ENCODE assay signal across 6 cellular contexts in genomic region chr2:160148419-160148818, GRCh38. TPM values are rescaled to one million over a fixed set of nuclear protein-coding genes. Genes with fewer than 3 reads are reported as not detected.
"Had no signal": no experiment of that assay in that cellular context is flagged by ENCODE, and none has a peak within 500 bp of the region (broad histone marks: within the 10 kb centered on the region; RNA-seq: fewer than 3 reads in every experiment).

No MANE protein-coding gene starts in this region.

RNA-seq across cellular contexts. Expression of gene ITGB6, which starts 51.7 kb away (rescaled TPM):
- total RNA-seq: lung microvascular endothelial cell; mononuclear cell; naive thymus-derived CD4-positive, alpha-beta T cell; natural killer cell treated with Interleukin-12 subunit alpha and Interleukin-12 subunit beta and Interleukin-15 and Interleukin-18, amount 100 ng/mL, for 72 hours; posterior vena cava had no signal
- polyA plus RNA-seq: immature natural killer cell; naive thymus-derived CD4-positive, alpha-beta T cell had no signal
